Comparison of ENCODE assay signal across 10 cellular contexts in genomic region chr12:11758838-11759509, GRCh38.
DNase-seq lines count a peak whose midpoint lies in the region; ATAC-seq lines count a peak whose summit lies in the region.
"Had no signal": no experiment of that assay in that cellular context is flagged by ENCODE, and none has a peak within 500 bp of the region (broad histone marks: within the 10 kb centered on the region; RNA-seq: fewer than 3 reads in every experiment).

No MANE protein-coding gene starts in this region.

- H3K27me3 Mint-ChIP-seq in activated naive CD8-positive, alpha-beta T cell treated with anti-CD3 and anti-CD28 coated beads for 36 hours, result no peaks in the 10 kb centered on the region

- peak; percentile 21 for DNase-seq in activated naive CD8-positive, alpha-beta T cell treated with anti-CD3 and anti-CD28 coated beads for 36 hours
- DNase-seq in cerebellar cortex (ENCODE audit: low spot score), result no peak
- DNase-seq in Karpas-422, result no peak
- no peak for DNase-seq in COR-L47 (lab: John Stamatoyannopoulos, UW)
- DNase-seq in cerebellar nuclear complex (lab: John Stamatoyannopoulos, UW), result no peak
- DNase-seq: DMS153, NCI-H345 had no signal

- H3K9me2 ChIP-seq in Karpas-422 (replicated peaks; ENCODE audit: insufficient read depth, low read length), result no peaks in the 10 kb centered on the region

- peaks cover 44 to 100% (median 84%) of the 10 kb centered on the region in 10 experiments for H3K4me1 ChIP-seq in BLaER1 treated with 17β-estradiol and CSF1 and Interleukin-3, amounts not matched to agents 10 nM and 100 nM
- H3K4me1 ChIP-seq in mesodermal cell (ENCODE audit: control insufficient read depth, insufficient read depth, low read length, poor library complexity, severe bottlenecking) (peaks cover 47% of the 10 kb centered on the region), Karpas-422 (ENCODE audit: low read length) (no peaks in the 10 kb centered on the region)

- peaks cover 42 to 100% (median 70%) of the 10 kb centered on the region in 11 experiments for H3K36me3 ChIP-seq in BLaER1 treated with 17β-estradiol and CSF1 and Interleukin-3, amounts not matched to agents 10 nM and 100 nM
- peaks cover 48% of the 10 kb centered on the region for H3K36me3 ChIP-seq in mesodermal cell (ENCODE audit: control insufficient read depth, insufficient read depth, low read length)
- H3K36me3 ChIP-seq in Karpas-422 (ENCODE audit: insufficient read depth, low read length), result no peaks in the 10 kb centered on the region

- H3K9me3 ChIP-seq in BLaER1 treated with 17β-estradiol and CSF1 and Interleukin-3, amounts not matched to agents 10 nM and 100 nM (replicated peaks in 1 of 11), result peaks cover 0 to 3% (median 0%) of the 10 kb centered on the region in 11 experiments; a peak in 1 of 22 replicates
- H3K9me3 ChIP-seq in mesodermal cell (ENCODE audit: control insufficient read depth, low read length) (no peaks in the 10 kb centered on the region), Karpas-422 (ENCODE audit: low read length) (no peaks in the 10 kb centered on the region)

- peak overlapping the region; percentile 66 to 86 (median 76) for H3K27ac ChIP-seq in BLaER1 treated with 17β-estradiol and CSF1 and Interleukin-3, amounts not matched to agents 10 nM and 100 nM
- H3K27ac ChIP-seq in mesodermal cell (ENCODE audit: low read depth, low read length, severe bottlenecking), result peak overlapping the region; percentile 74
- H3K27ac ChIP-seq in Karpas-422 (ENCODE audit: low read length), result no peak overlapping the region

- H3K4me2 ChIP-seq in BLaER1 treated with 17β-estradiol and CSF1 and Interleukin-3, amounts not matched to agents 10 nM and 100 nM, result peak overlapping the region; percentile 61 to 95 (median 75)
- no peak overlapping the region for H3K4me2 ChIP-seq in Karpas-422 (ENCODE audit: low read depth, low read length, poor library complexity, severe bottlenecking)

- peak; percentile 38 for ATAC-seq in GM21515 (IDR thresholded peaks at IDR 0.05; ENCODE audit: unreplicated experiment)

- peaks cover 36% of the 10 kb centered on the region for H3K4me1 Mint-ChIP-seq in activated naive CD8-positive, alpha-beta T cell treated with anti-CD3 and anti-CD28 coated beads for 36 hours

- peak overlapping the region in 2 of 10 experiments; percentile 3 to 13; a peak in 1 of 20 replicates for H3K4me3 ChIP-seq in BLaER1 treated with 17β-estradiol and CSF1 and Interleukin-3, amounts not matched to agents 10 nM and 100 nM
- H3K4me3 ChIP-seq in mesodermal cell (ENCODE audit: extremely low read depth, insufficient read depth, low read length, poor library complexity, severe bottlenecking) (no peak overlapping the region), Karpas-422 (ENCODE audit: low read length) (no peak overlapping the region)

- 69 to 81% methylated on average over 4 of the region's 10 CpGs for WGBS in mesodermal cell (ENCODE audit: insufficient coverage in 2 of 2), 2 experiments

- peak overlapping the region; percentile 50 for H3K27ac Mint-ChIP-seq in activated naive CD8-positive, alpha-beta T cell treated with anti-CD3 and anti-CD28 coated beads for 36 hours

- no peak overlapping the region for H3K4me3 Mint-ChIP-seq in activated naive CD8-positive, alpha-beta T cell treated with anti-CD3 and anti-CD28 coated beads for 36 hours

- H2AFZ ChIP-seq in Karpas-422 (ENCODE audit: low read length), result no peak overlapping the region

- peak overlapping the region; percentile 55 to 74 (median 67) for H3K9ac ChIP-seq in BLaER1 treated with 17β-estradiol and CSF1 and Interleukin-3, amounts not matched to agents 10 nM and 100 nM
- H3K9ac ChIP-seq in Karpas-422 (ENCODE audit: low read length), result no peak overlapping the region

- H3K79me2 ChIP-seq in Karpas-422 (ENCODE audit: low read length), result no peaks in the 10 kb centered on the region

- peaks cover 39% of the 10 kb centered on the region for H3K36me3 Mint-ChIP-seq in activated naive CD8-positive, alpha-beta T cell treated with anti-CD3 and anti-CD28 coated beads for 36 hours

- no peaks in the 10 kb centered on the region for H4K20me1 ChIP-seq in BLaER1 treated with 17β-estradiol and CSF1 and Interleukin-3, amounts not matched to agents 10 nM and 100 nM
- H4K20me1 ChIP-seq in Karpas-422 (ENCODE audit: insufficient read depth, low read depth, low read length), result no peaks in the 10 kb centered on the region

- H3K9me3 Mint-ChIP-seq in activated naive CD8-positive, alpha-beta T cell treated with anti-CD3 and anti-CD28 coated beads for 36 hours, result no peaks in the 10 kb centered on the region

- H3K27me3 ChIP-seq in BLaER1 treated with 17β-estradiol and CSF1 and Interleukin-3, amounts not matched to agents 10 nM and 100 nM, result no peaks in the 10 kb centered on the region
- no peaks in the 10 kb centered on the region for H3K27me3 ChIP-seq in Karpas-422 (ENCODE audit: low read length)
